Comparison of ENCODE assay signal across 8 cellular contexts in the genomic region with DNA sequence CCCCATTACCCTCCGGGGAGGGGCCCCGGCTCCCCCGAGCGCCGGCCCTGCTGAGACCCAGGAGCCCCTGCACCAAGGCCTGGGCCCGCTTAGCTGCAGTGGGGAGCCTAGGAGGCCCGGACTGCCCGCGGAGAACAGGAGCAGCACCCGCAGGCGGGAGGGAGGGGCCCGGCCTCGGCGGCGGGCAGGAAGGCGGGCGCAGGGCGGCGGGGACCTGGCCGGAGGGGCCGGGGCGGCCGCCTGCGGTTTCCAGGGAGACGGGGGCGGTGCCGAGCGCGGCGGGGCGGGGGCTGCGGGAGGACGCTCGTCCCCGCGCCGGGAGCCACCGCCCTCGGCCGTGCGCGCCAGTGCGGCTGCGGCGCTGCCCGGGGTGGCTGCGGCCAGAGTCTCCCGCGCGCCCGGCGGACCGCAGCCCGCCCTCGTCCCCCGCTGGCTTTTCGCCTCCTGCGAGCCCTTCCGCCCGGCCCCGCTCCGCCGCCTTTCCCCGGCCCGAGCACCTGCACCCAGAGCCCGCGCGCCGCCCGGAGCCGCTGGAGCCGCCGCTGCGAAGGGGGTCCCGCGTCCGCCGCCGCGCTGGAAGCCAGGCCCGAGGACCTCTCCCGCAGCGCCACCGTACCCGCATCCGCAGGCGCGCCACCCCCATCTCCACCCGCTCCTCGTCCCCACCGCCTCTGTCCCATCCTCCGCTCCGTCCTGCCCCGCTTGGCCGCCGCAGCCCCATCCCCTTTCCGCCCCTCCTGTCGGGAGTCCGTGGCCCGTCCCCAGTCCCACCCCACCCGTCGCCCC. TPM values are rescaled to one million over a fixed set of nuclear protein-coding genes. Genes with fewer than 3 reads are reported as not detected.
DNase-seq lines count a peak whose midpoint lies in the region; ATAC-seq and TF ChIP-seq lines count a peak whose summit lies in the region.

No MANE protein-coding gene starts in this region.

- H3K4me3 ChIP-seq in AG09309 (ENCODE audit: control insufficient read depth, low read depth, low read length): peak overlapping the region; percentile 45
- H3K4me3 ChIP-seq in HEK293 (ENCODE audit: low read depth, low read length): peak overlapping the region; percentile 64

- POLR2A ChIA-PET in HEK293 (lab: Yijun Ruan, JAX): interaction anchor here (1.2 kb wide), 1 partner anchor 113 kb away, joined by 3 read pairs; no protein-coding TSS in a partner anchor

- peaks cover 0 to 14% of the 10 kb centered on the region in 2 donors for H3K4me1 Mint-ChIP-seq in natural killer cell treated with Interleukin-12 subunit alpha and Interleukin-12 subunit beta and Interleukin-15 and Interleukin-18, amount 100 ng/mL, for 72 hours (ENCODE audit: low read depth in 2 of 2)

- peak overlapping the region; percentile 41 for H3K4me3 Mint-ChIP-seq in natural killer cell treated with Interleukin-12 subunit alpha and Interleukin-12 subunit beta and Interleukin-15 and Interleukin-18, amount 100 ng/mL, for 72 hours

- H3K36me3 ChIP-seq in HEK293 (ENCODE audit: control insufficient read depth in 2 of 2, insufficient read depth in 1 of 2, low read length in 2 of 2): no peaks in the 10 kb centered on the region

- no peaks in the 10 kb centered on the region for H3K9me3 Mint-ChIP-seq in natural killer cell treated with Interleukin-12 subunit alpha and Interleukin-12 subunit beta and Interleukin-15 and Interleukin-18, amount 100 ng/mL, for 72 hours

- TF ChIP-seq CTCF in AG09309 (IDR thresholded peaks at IDR 0.05; ENCODE audit: control insufficient read depth, insufficient read depth, low read depth, low read length, missing control alignments) (no peak), HEK293 (tag by site-specific recombination; IDR thresholded peaks at IDR 0.05) (no peak)

- ATAC-seq in natural killer cell treated with Interleukin-12 subunit alpha and Interleukin-12 subunit beta and Interleukin-15 and Interleukin-18, amount 100 ng/mL, for 72 hours: peak; percentile 52 to 69
- no peak for ATAC-seq in HG02678 (IDR thresholded peaks at IDR 0.05; ENCODE audit: unreplicated experiment)
- ATAC-seq in GM18873 (IDR thresholded peaks at IDR 0.05; ENCODE audit: low FRiP score, unreplicated experiment): no peak

- no peaks in the 10 kb centered on the region for H3K9me3 ChIP-seq in HEK293 (ENCODE audit: control insufficient read depth, insufficient read depth, low read depth, low read length)

- no peak overlapping the region; the same call in 1 of the 2 replicates for H3K27ac ChIP-seq in HEK293 (ENCODE audit: extremely low read depth, low read depth, low read length)

- DNase-seq in AG09309 (ENCODE audit: low read depth) (no peak), UCSD-AML1 (lab: John Stamatoyannopoulos, UW; ENCODE audit: unreplicated experiment) (peak; percentile 23), fibroblast of the conjunctiva (ENCODE audit: low read depth) (peak; percentile 16), SIG-M5 (lab: John Stamatoyannopoulos, UW) (no peak)
- DNase-seq in natural killer cell treated with Interleukin-12 subunit alpha and Interleukin-12 subunit beta and Interleukin-15 and Interleukin-18, amount 100 ng/mL, for 72 hours (ENCODE audit: low spot score): no peak

- H3K4me1 ChIP-seq in HEK293 (ENCODE audit: control insufficient read depth, insufficient read depth, low read length): peaks cover 2% of the 10 kb centered on the region; the same call in 1 of the 2 replicates

- peaks cover 10 to 29% of the 10 kb centered on the region in 2 donors for H3K27me3 Mint-ChIP-seq in natural killer cell treated with Interleukin-12 subunit alpha and Interleukin-12 subunit beta and Interleukin-15 and Interleukin-18, amount 100 ng/mL, for 72 hours

- no peak overlapping the region for H3K27ac Mint-ChIP-seq in natural killer cell treated with Interleukin-12 subunit alpha and Interleukin-12 subunit beta and Interleukin-15 and Interleukin-18, amount 100 ng/mL, for 72 hours

- H3K36me3 Mint-ChIP-seq in natural killer cell treated with Interleukin-12 subunit alpha and Interleukin-12 subunit beta and Interleukin-15 and Interleukin-18, amount 100 ng/mL, for 72 hours: no peaks in the 10 kb centered on the region

- CTCF ChIA-PET in HEK293 (lab: Yijun Ruan, JAX): no interaction called here

TF ChIP-seq in HEK293, 187 proteins besides CTCF, POLR2A, EP300 and RAD21 (continues in another document):
- no peak for TF ChIP-seq ZNF311 (tag by site-specific recombination; IDR thresholded peaks at IDR 0.05; ENCODE audit: borderline replicate concordance)
- no peak for TF ChIP-seq ZNF10 (tag by site-specific recombination; IDR thresholded peaks at IDR 0.05)
- TF ChIP-seq ZNF843 (tag by site-specific recombination; IDR thresholded peaks at IDR 0.05): no peak
- TF ChIP-seq ZFHX2 (tag by site-specific recombination; conservative IDR thresholded peaks at IDR 0.05): peak; percentile 28; the same call in 1 of the 2 replicates
- no peak for TF ChIP-seq ZNF266 (tag by site-specific recombination; IDR thresholded peaks at IDR 0.05; ENCODE audit: low read depth)
- no peak for TF ChIP-seq ZNF558 (tag by site-specific recombination; IDR thresholded peaks at IDR 0.05)
- TF ChIP-seq, protein P1, sequence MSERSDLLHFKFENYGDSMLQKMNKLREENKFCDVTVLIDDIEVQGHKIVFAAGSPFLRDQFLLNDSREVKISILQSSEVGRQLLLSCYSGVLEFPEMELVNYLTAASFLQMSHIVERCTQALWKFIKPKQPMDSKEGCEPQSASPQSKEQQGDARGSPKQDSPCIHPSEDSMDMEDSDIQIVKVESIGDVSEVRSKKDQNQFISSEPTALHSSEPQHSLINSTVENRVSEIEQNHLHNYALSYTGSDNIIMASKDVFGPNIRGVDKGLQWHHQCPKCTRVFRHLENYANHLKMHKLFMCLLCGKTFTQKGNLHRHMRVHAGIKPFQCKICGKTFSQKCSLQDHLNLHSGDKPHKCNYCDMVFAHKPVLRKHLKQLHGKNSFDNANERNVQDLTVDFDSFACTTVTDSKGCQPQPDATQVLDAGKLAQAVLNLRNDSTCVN (tag by site-specific recombination; optimal IDR thresholded peaks at IDR 0.05): peak; percentile 56
- TF ChIP-seq, protein P2, sequence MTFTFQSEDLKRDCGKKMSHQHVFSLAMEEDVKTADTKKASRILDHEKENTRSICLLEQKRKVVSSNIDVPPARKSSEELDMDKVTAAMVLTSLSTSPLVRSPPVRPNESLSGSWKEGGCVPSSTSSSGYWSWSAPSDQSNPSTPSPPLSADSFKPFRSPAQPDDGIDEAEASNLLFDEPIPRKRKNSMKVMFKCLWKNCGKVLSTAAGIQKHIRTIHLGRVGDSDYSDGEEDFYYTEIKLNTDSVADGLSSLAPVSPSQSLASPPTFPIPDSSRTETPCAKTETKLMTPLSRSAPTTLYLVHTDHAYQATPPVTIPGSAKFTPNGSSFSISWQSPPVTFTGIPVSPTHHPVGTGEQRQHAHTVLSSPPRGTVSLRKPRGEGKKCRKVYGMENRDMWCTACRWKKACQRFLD (tag by site-specific recombination; IDR thresholded peaks at IDR 0.05): no peak
- TF ChIP-seq ZNF133 (tag by site-specific recombination; IDR thresholded peaks at IDR 0.05): no peak
- TF ChIP-seq, protein P3, sequence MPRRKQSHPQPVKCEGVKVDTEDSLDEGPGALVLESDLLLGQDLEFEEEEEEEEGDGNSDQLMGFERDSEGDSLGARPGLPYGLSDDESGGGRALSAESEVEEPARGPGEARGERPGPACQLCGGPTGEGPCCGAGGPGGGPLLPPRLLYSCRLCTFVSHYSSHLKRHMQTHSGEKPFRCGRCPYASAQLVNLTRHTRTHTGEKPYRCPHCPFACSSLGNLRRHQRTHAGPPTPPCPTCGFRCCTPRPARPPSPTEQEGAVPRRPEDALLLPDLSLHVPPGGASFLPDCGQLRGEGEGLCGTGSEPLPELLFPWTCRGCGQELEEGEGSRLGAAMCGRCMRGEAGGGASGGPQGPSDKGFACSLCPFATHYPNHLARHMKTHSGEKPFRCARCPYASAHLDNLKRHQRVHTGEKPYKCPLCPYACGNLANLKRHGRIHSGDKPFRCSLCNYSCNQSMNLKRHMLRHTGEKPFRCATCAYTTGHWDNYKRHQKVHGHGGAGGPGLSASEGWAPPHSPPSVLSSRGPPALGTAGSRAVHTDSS (tag by site-specific recombination; IDR thresholded peaks at IDR 0.05): no peak
- TF ChIP-seq, protein P4, sequence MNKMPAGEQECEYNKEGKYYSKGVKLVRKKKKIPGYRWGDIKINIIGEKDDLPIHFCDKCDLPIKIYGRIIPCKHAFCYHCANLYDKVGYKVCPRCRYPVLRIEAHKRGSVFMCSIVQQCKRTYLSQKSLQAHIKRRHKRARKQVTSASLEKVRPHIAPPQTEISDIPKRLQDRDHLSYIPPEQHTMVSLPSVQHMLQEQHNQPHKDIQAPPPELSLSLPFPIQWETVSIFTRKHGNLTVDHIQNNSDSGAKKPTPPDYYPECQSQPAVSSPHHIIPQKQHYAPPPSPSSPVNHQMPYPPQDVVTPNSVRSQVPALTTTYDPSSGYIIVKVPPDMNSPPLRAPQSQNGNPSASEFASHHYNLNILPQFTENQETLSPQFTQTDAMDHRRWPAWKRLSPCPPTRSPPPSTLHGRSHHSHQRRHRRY (tag by site-specific recombination; IDR thresholded peaks at IDR 0.05): no peak
- no peak for TF ChIP-seq ZNF785 (tag by site-specific recombination; IDR thresholded peaks at IDR 0.05)
- TF ChIP-seq ZNF335 (tag by site-specific recombination; conservative IDR thresholded peaks at IDR 0.05): peak; percentile 23; the same call in 1 of the 2 replicates
- TF ChIP-seq, protein P5, sequence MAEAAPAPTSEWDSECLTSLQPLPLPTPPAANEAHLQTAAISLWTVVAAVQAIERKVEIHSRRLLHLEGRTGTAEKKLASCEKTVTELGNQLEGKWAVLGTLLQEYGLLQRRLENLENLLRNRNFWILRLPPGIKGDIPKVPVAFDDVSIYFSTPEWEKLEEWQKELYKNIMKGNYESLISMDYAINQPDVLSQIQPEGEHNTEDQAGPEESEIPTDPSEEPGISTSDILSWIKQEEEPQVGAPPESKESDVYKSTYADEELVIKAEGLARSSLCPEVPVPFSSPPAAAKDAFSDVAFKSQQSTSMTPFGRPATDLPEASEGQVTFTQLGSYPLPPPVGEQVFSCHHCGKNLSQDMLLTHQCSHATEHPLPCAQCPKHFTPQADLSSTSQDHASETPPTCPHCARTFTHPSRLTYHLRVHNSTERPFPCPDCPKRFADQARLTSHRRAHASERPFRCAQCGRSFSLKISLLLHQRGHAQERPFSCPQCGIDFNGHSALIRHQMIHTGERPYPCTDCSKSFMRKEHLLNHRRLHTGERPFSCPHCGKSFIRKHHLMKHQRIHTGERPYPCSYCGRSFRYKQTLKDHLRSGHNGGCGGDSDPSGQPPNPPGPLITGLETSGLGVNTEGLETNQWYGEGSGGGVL (tag by site-specific recombination; IDR thresholded peaks at IDR 0.05): 0 out of 2 replicates have a peak, but pooled peaks have one; percentile 53
- TF ChIP-seq ZNF529 (tag by site-specific recombination; IDR thresholded peaks at IDR 0.05; ENCODE audit: insufficient replicate concordance): no peak
- TF ChIP-seq ZNF530 (tag by site-specific recombination; IDR thresholded peaks at IDR 0.05; ENCODE audit: low read depth): no peak

RNA-seq across cellular contexts. Expression of a gene that starts 17.2 kb away (rescaled TPM):
- 1 to 10 TPM; 1.2 to 1.8 TPM for total RNA-seq in natural killer cell treated with Interleukin-12 subunit alpha and Interleukin-12 subunit beta and Interleukin-15 and Interleukin-18, amount 100 ng/mL, for 72 hours

Comparison
In these comparisons a context has a peak if more than half of its experiments do, and no peak if none do; other contexts are left out.
1. DNase-seq: peak in UCSD-AML1 (single experiment) and fibroblast of the conjunctiva (single experiment); none in AG09309 (single experiment), natural killer cell treated with Interleukin-12 subunit alpha and Interleukin-12 subunit beta and Interleukin-15 and Interleukin-18, amount 100 ng/mL, for 72 hours (single experiment) and SIG-M5 (single experiment).
2. ATAC-seq: peak in natural killer cell treated with Interleukin-12 subunit alpha and Interleukin-12 subunit beta and Interleukin-15 and Interleukin-18, amount 100 ng/mL, for 72 hours (2 of 2); none in HG02678 (single experiment) and GM18873 (single experiment).